In the genomic region with DNA sequence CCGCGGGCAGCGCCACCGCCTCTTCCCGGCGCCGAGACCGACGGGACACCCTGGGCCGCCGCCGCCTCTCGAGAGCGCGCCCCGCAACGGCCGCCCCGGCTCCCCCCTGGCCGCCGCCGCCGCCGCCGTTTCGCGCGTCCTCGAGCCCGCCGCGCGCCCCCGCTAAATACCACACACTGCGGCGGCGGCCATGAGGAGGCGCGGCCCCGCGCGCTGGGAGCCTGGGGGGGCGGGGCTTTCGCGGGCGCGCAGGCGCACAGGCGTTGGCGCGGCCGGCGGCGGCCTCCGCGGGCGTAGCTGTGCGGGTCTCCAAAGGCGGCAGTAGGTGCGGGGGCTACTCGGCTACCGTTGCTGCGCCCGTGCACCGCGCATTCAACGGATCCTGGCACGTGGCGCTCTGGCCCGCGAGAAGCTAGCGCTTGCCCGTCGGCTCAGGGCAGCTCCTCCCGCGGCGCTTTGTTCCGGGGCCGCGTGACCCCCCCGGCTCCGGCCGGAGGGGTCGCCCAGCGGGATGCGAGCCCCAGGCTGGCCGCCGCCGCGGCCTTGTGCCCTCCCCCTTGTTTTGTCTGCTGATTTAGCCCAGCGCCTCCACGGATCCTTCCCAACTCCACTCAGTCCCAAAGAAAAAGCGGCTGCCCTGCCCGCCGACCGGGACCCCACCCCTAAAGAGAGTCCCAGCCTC, we compare ENCODE assay signal across 1 cellular context.
A peak's percentile ranks its signal among the peaks of the same experiment; 100 is the strongest.
TF ChIP-seq lines count a peak whose summit lies in the region.

A gene with protein sequence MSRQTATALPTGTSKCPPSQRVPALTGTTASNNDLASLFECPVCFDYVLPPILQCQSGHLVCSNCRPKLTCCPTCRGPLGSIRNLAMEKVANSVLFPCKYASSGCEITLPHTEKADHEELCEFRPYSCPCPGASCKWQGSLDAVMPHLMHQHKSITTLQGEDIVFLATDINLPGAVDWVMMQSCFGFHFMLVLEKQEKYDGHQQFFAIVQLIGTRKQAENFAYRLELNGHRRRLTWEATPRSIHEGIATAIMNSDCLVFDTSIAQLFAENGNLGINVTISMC (minus strand): TSS at position 142 of the 682 bp plus-strand sequence. CDS start 22,985 bp downstream, outside the sequence.

TF ChIP-seq in K562, 482 proteins besides CTCF, POLR2A, EP300 and RAD21 (continued from another document and continues in another):
- no peak for TF ChIP-seq ZNF395 (CRISPR knock-in tag; IDR thresholded peaks at IDR 0.05)
- TF ChIP-seq HOMEZ (CRISPR knock-in tag; IDR thresholded peaks at IDR 0.05), result no peak
- TF ChIP-seq HDAC3 (IDR thresholded peaks at IDR 0.05; ENCODE audit: borderline replicate concordance, partially characterized antibody), result no peak
- TF ChIP-seq ADNP (tag; IDR thresholded peaks at IDR 0.05), result no peak
- TF ChIP-seq SETDB1 (IDR thresholded peaks at IDR 0.05; ENCODE audit: low read length), result no peak
- TF ChIP-seq ETV5 (CRISPR knock-in tag; IDR thresholded peaks at IDR 0.05; ENCODE audit: low read depth), result no peak
- no peak for TF ChIP-seq PHTF2 (CRISPR knock-in tag; IDR thresholded peaks at IDR 0.05)
- TF ChIP-seq E2F1 (CRISPR knock-in tag; IDR thresholded peaks at IDR 0.05), result no peak
- no peak for TF ChIP-seq TAF9B (IDR thresholded peaks at IDR 0.05; ENCODE audit: partially characterized antibody)
- no peak for TF ChIP-seq NCOA1 (IDR thresholded peaks at IDR 0.05; ENCODE audit: low read depth)
- no peak for TF ChIP-seq ARID1B (IDR thresholded peaks at IDR 0.05)
- no peak for TF ChIP-seq MTA1 (IDR thresholded peaks at IDR 0.05; ENCODE audit: borderline replicate concordance)
- peak; percentile 51 for TF ChIP-seq GMEB1 (CRISPR knock-in tag; IDR thresholded peaks at IDR 0.05)
- TF ChIP-seq HMG20A (CRISPR knock-in tag; conservative IDR thresholded peaks at IDR 0.05), result no peak
- TF ChIP-seq GABPB1 (CRISPR knock-in tag; IDR thresholded peaks at IDR 0.05), result peak; percentile 40; the same call in 1 of the 2 replicates
- TF ChIP-seq, protein P1, sequence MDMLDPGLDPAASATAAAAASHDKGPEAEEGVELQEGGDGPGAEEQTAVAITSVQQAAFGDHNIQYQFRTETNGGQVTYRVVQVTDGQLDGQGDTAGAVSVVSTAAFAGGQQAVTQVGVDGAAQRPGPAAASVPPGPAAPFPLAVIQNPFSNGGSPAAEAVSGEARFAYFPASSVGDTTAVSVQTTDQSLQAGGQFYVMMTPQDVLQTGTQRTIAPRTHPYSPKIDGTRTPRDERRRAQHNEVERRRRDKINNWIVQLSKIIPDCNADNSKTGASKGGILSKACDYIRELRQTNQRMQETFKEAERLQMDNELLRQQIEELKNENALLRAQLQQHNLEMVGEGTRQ (CRISPR knock-in tag; IDR thresholded peaks at IDR 0.05), result no peak
- no peak for TF ChIP-seq FOSL1 (tag; conservative IDR thresholded peaks at IDR 0.05)
- no peak for TF ChIP-seq SMARCB1 (IDR thresholded peaks at IDR 0.05; ENCODE audit: insufficient read length, low read depth)
- no peak for TF ChIP-seq SRF (CRISPR knock-in tag; IDR thresholded peaks at IDR 0.05)
- TF ChIP-seq NCOA6 (IDR thresholded peaks at IDR 0.05), result no peak
- TF ChIP-seq CBFB (CRISPR knock-in tag; IDR thresholded peaks at IDR 0.05), result no peak
- no peak for TF ChIP-seq TEAD1 (CRISPR knock-in tag; IDR thresholded peaks at IDR 0.05)
- TF ChIP-seq ZNF551 (CRISPR knock-in tag; IDR thresholded peaks at IDR 0.05), result no peak
- TF ChIP-seq HIVEP1 (CRISPR knock-in tag; IDR thresholded peaks at IDR 0.05), result no peak
- TF ChIP-seq SNIP1 (IDR thresholded peaks at IDR 0.05; ENCODE audit: low read depth), result no peak
- TF ChIP-seq MAZ (CRISPR knock-in tag; conservative IDR thresholded peaks at IDR 0.05 in 1 of 2, IDR thresholded peaks at IDR 0.05 in 1 of 2), result peak in 1 of 2 experiments; percentile 80; a peak in 3 of 4 replicates
- TF ChIP-seq MLLT1 (IDR thresholded peaks at IDR 0.05), result no peak
- no peak for TF ChIP-seq TEAD4 (IDR thresholded peaks at IDR 0.05; ENCODE audit: low read length)
- TF ChIP-seq TEAD4 (CRISPR knock-in tag; IDR thresholded peaks at IDR 0.05; ENCODE audit: borderline replicate concordance), result no peak
- TF ChIP-seq TBP (optimal IDR thresholded peaks at IDR 0.05; ENCODE audit: low read depth, low read length), result peak; percentile 35
- TF ChIP-seq RBM14 (IDR thresholded peaks at IDR 0.05; ENCODE audit: borderline replicate concordance, insufficient read depth, low read depth, low read length), result no peak
- no peak for TF ChIP-seq ZNF23 (CRISPR knock-in tag; IDR thresholded peaks at IDR 0.05)
- TF ChIP-seq, protein P2, sequence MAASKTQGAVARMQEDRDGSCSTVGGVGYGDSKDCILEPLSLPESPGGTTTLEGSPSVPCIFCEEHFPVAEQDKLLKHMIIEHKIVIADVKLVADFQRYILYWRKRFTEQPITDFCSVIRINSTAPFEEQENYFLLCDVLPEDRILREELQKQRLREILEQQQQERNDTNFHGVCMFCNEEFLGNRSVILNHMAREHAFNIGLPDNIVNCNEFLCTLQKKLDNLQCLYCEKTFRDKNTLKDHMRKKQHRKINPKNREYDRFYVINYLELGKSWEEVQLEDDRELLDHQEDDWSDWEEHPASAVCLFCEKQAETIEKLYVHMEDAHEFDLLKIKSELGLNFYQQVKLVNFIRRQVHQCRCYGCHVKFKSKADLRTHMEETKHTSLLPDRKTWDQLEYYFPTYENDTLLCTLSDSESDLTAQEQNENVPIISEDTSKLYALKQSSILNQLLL (CRISPR knock-in tag; IDR thresholded peaks at IDR 0.05; ENCODE audit: borderline replicate concordance), result no peak
- no peak for TF ChIP-seq MED1 (CRISPR knock-in tag; IDR thresholded peaks at IDR 0.05; ENCODE audit: borderline replicate concordance)
- no peak for TF ChIP-seq ESRRA (IDR thresholded peaks at IDR 0.05; ENCODE audit: borderline replicate concordance, low read depth)
- no peak for TF ChIP-seq ZBTB2 (IDR thresholded peaks at IDR 0.05)
- peak; percentile 61; the same call in 1 of the 2 replicates for TF ChIP-seq ZNF449 (CRISPR knock-in tag; IDR thresholded peaks at IDR 0.05)
- no peak for TF ChIP-seq CEBPB (tag; IDR thresholded peaks at IDR 0.05)
- no peak for TF ChIP-seq ZBTB49 (CRISPR knock-in tag; IDR thresholded peaks at IDR 0.05; ENCODE audit: borderline replicate concordance)
- peak; percentile 40; the same call in 1 of the 2 replicates for TF ChIP-seq USF1 (CRISPR knock-in tag; IDR thresholded peaks at IDR 0.05)
- no peak for TF ChIP-seq ATF2 (CRISPR knock-in tag; IDR thresholded peaks at IDR 0.05)
